ENCODE assay signal across 9 cellular contexts in the genomic region with DNA sequence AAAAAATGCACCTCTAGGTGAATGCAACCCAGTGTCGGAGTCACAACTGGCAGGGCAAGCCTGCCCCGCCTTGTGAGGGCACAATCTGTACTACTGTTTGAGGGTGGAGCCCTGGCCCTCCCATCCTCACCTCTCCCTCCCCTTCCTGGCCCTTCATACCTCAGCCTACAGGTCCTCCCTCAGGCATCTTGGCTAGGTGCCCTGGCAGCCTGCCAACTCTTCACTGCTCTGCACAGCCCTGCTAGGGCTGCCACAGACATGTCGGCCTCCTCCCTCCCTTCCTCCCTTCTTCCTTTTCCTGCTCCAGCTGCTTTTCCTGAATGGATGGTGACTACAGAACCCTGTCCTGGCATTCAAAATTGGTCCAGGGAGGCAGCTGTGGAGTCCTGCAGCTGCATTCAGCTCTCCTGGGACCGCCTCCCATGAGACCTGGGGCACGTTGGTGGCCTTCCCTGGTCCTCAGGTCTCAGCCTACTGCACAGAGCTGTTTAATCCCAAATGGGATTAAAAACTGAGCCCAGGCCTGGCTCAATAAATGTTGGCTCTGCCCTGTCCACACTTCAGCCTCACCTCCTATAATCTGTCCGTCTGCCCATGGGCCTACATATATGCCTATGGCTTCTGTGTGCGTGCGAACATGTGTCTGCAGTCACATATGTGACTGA. TPM values are rescaled to one million over a fixed set of nuclear protein-coding genes. Genes with fewer than 3 reads are reported as not detected.
A peak's percentile ranks its signal among the peaks of the same experiment; 100 is the strongest.
DNase-seq lines count a peak whose midpoint lies in the region; ATAC-seq and TF ChIP-seq lines count a peak whose summit lies in the region.
"Had no signal": no experiment of that assay in that cellular context is flagged by ENCODE, and none has a peak within 500 bp of the region (broad histone marks: within the 10 kb centered on the region; RNA-seq: fewer than 3 reads in every experiment).

No MANE protein-coding gene starts in this region.

- peaks cover 13% of the 10 kb centered on the region for H4K20me1 ChIP-seq in DND-41 (ENCODE audit: insufficient read depth, low read length)

- H3K4me1 ChIP-seq in DND-41 (ENCODE audit: insufficient read depth, low read length), result no peaks in the 10 kb centered on the region
- no peaks in the 10 kb centered on the region for H3K4me1 ChIP-seq in body of pancreas

- TF ChIP-seq CTCF in DND-41 (IDR thresholded peaks at IDR 0.05; ENCODE audit: borderline replicate concordance, extremely low read depth, low read length, poor library complexity, severe bottlenecking) (no peak), body of pancreas (IDR thresholded peaks at IDR 0.05) (no peak)

- H3K9ac ChIP-seq in DND-41 (ENCODE audit: low read depth, low read length), result no peak overlapping the region

- H3K27me3 ChIP-seq in DND-41 (ENCODE audit: insufficient read depth, low read length, poor library complexity), result peaks cover 38% of the 10 kb centered on the region
- H3K27me3 ChIP-seq in body of pancreas, result peaks cover 0 to 9% of the 10 kb centered on the region in 2 donors
- H3K27me3 ChIP-seq: vagina had no signal

- 51 to 63% methylated on average over 8 of the region's 8 CpGs for WGBS in body of pancreas, 2 donors

- H3K27ac ChIP-seq in DND-41 (ENCODE audit: low read length), result no peak overlapping the region
- H3K27ac ChIP-seq in body of pancreas, result no peak overlapping the region
- H3K27ac ChIP-seq: vagina had no signal

- ATAC-seq in DND-41 (ENCODE audit: insufficient read depth, low read depth) (peak; percentile 45; the same call in 1 of the 3 replicates), body of pancreas (peak; percentile 78), HG03108 (IDR thresholded peaks at IDR 0.05; ENCODE audit: unreplicated experiment) (no peak), HG02588 (IDR thresholded peaks at IDR 0.05; ENCODE audit: unreplicated experiment) (no peak), GM19351 (IDR thresholded peaks at IDR 0.05; ENCODE audit: unreplicated experiment) (no peak)

- H3K36me3 ChIP-seq in DND-41 (ENCODE audit: insufficient read depth, low read length), result no peaks in the 10 kb centered on the region
- H3K36me3 ChIP-seq in body of pancreas (replicated peaks in 1 of 2; ENCODE audit: insufficient read depth in 1 of 2, low read depth in 2 of 2), result no peaks in the 10 kb centered on the region
- H3K36me3 ChIP-seq: vagina had no signal

- DNase-seq in DND-41 (peak; percentile 38), NCI-H2107 (lab: John Stamatoyannopoulos, UW) (peak; percentile 65), body of pancreas (peak; percentile 82 to 91 (median 89)), midbrain (lab: John Stamatoyannopoulos, UW) (peak; percentile 3), GDM1 (lab: John Stamatoyannopoulos, UW) (no peak)

- H3K9me3 ChIP-seq in DND-41 (ENCODE audit: insufficient read depth, low read length, severe bottlenecking) (no peaks in the 10 kb centered on the region), body of pancreas (no peaks in the 10 kb centered on the region)
- H3K9me3 ChIP-seq: vagina had no signal

- intact Hi-C loops in body of pancreas (cut with DNase I), result no loop called here

- no peaks in the 10 kb centered on the region for H3K79me2 ChIP-seq in DND-41 (ENCODE audit: insufficient read depth, low read length)

- no peak overlapping the region for H2AFZ ChIP-seq in DND-41 (ENCODE audit: low read depth, low read length)

- no peak overlapping the region for H3K4me2 ChIP-seq in DND-41 (ENCODE audit: insufficient read depth, low read length)

- no peak for TF ChIP-seq POLR2A in body of pancreas (IDR thresholded peaks at IDR 0.05)

- H3K4me3 ChIP-seq in DND-41 (ENCODE audit: low read depth in 1 of 2, low read length in 2 of 2) (no peak overlapping the region), body of pancreas (no peak overlapping the region)
- H3K4me3 ChIP-seq: vagina had no signal

RNA-seq across cellular contexts. Expression of gene CDH22, which starts 52.7 kb away (rescaled TPM):
- 1 to 10 TPM; 1.3 to 2.1 TPM for total RNA-seq in body of pancreas

Comparison
In these comparisons a context has a peak if more than half of its experiments do, and no peak if none do; other contexts are left out.
1. ATAC-seq: peak in DND-41 (single experiment) and body of pancreas (single experiment); none in HG03108 (single experiment), HG02588 (single experiment) and GM19351 (single experiment).